13 cellular contexts compared by ENCODE assay signal in the genomic region with DNA sequence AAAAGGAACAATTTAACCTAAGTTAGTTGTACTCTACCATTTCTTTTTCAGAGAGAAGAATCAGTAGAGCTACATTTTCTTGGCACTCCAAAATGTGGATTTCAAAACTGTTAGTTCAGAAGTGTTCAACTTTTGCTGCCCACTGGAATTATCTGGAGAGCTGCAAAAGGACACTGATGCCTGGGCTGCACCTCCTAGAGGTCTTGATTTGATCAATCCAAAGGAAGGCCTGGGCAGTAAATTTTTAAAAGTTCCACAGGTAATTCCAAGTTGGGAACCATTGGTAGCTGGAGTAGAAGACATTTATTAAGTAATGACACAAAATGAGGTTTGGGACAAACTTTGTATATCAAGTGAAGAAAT.
A peak's percentile ranks its signal among the peaks of the same experiment; 100 is the strongest.
DNase-seq lines count a peak whose midpoint lies in the region; ATAC-seq and TF ChIP-seq lines count a peak whose summit lies in the region.
"Had no signal": no experiment of that assay in that cellular context is flagged by ENCODE, and none has a peak within 500 bp of the region (broad histone marks: within the 10 kb centered on the region; RNA-seq: fewer than 3 reads in every experiment).

No MANE protein-coding gene starts in this region.

- no peak overlapping the region for H3K14ac ChIP-seq in trophoblast cell (ENCODE audit: low read length)

- peaks cover 4% of the 10 kb centered on the region; the same call in 1 of the 2 replicates for H3K9me3 ChIP-seq in HUES48 (ENCODE audit: control insufficient read depth, insufficient read depth, low read length)
- peaks cover 34% of the 10 kb centered on the region for H3K9me3 ChIP-seq in endodermal cell (ENCODE audit: control insufficient read depth, low read length)
- no peaks in the 10 kb centered on the region for H3K9me3 ChIP-seq in trophoblast cell (ENCODE audit: insufficient read depth, low read depth, low read length)
- H3K9me3 ChIP-seq: BE2C, HAP-1 had no signal

- H3K4me1 ChIP-seq in HUES48 (ENCODE audit: control insufficient read depth, insufficient read depth, low read length) (no peaks in the 10 kb centered on the region), endodermal cell (ENCODE audit: control insufficient read depth, insufficient read depth, low read length) (peaks cover 2% of the 10 kb centered on the region), trophoblast cell (ENCODE audit: control insufficient read depth in 1 of 2, insufficient read depth in 2 of 2, low read length in 2 of 2) (no peaks in the 10 kb centered on the region)
- H3K4me1 ChIP-seq: BE2C had no signal

- peaks cover 15% of the 10 kb centered on the region for H3K9me3 Mint-ChIP-seq in endodermal cell

- no peak overlapping the region for H2BK5ac ChIP-seq in trophoblast cell (ENCODE audit: low read depth, low read length, poor library complexity)

- no peak overlapping the region for H2BK12ac ChIP-seq in trophoblast cell (ENCODE audit: low read length)

- peaks cover 2% of the 10 kb centered on the region for H3K79me2 ChIP-seq in trophoblast cell (ENCODE audit: control insufficient read depth, insufficient read depth, low read length, poor library complexity)

- H3K9ac ChIP-seq in HUES48 (ENCODE audit: low read depth, low read length) (no peak overlapping the region), endodermal cell (ENCODE audit: extremely low read depth, low read length, poor library complexity, severe bottlenecking) (peak overlapping the region; percentile 13), trophoblast cell (ENCODE audit: low read length) (no peak overlapping the region)

- H3K27me3 Mint-ChIP-seq in endodermal cell (ENCODE audit: insufficient read depth), result peaks cover 2% of the 10 kb centered on the region
- H3K27me3 Mint-ChIP-seq: CD4-positive, alpha-beta memory T cell had no signal

- ATAC-seq in left ventricle myocardium superior, result peak; percentile 59

- no peak overlapping the region for H3K4me3 Mint-ChIP-seq in endodermal cell
- H3K4me3 Mint-ChIP-seq: CD4-positive, alpha-beta memory T cell had no signal

- peak overlapping the region; percentile 84 for H3K27ac Mint-ChIP-seq in endodermal cell
- H3K27ac Mint-ChIP-seq: CD4-positive, alpha-beta memory T cell had no signal

- H4K12ac ChIP-seq in trophoblast cell (ENCODE audit: low read depth, low read length), result no peak overlapping the region

- H3K36me3 Mint-ChIP-seq in endodermal cell (ENCODE audit: low read depth), result peaks cover 6% of the 10 kb centered on the region

- peak overlapping the region; percentile 57 for H3K27ac ChIP-seq in HUES48 (ENCODE audit: low read depth, low read length)
- H3K27ac ChIP-seq in endodermal cell (ENCODE audit: low read depth, low read length), result no peak overlapping the region
- no peak overlapping the region for H3K27ac ChIP-seq in trophoblast cell (ENCODE audit: low read depth, low read length)
- H3K27ac ChIP-seq: C4-2B had no signal

- no peak overlapping the region for H2AFZ ChIP-seq in trophoblast cell (ENCODE audit: insufficient read depth, low read length, poor library complexity)

- no peak overlapping the region for H4K91ac ChIP-seq in trophoblast cell (ENCODE audit: low read depth, low read length)

- H3K4me3 ChIP-seq in HUES48 (ENCODE audit: low read depth, low read length), result no peak overlapping the region
- H3K4me3 ChIP-seq in endodermal cell (ENCODE audit: low read length), result no peak overlapping the region
- no peak overlapping the region for H3K4me3 ChIP-seq in trophoblast cell (ENCODE audit: low read depth, low read length)
- H3K4me3 ChIP-seq: HAP-1 had no signal

- H3K36me3 ChIP-seq in HUES48 (ENCODE audit: control insufficient read depth, insufficient read depth, low read length) (no peaks in the 10 kb centered on the region), endodermal cell (ENCODE audit: control insufficient read depth, insufficient read depth, low read length) (no peaks in the 10 kb centered on the region), trophoblast cell (ENCODE audit: control insufficient read depth in 1 of 2, insufficient read depth in 2 of 2, low read length in 2 of 2) (no peaks in the 10 kb centered on the region)
- H3K36me3 ChIP-seq: BE2C, HAP-1 had no signal

- no peak overlapping the region for H3K18ac ChIP-seq in trophoblast cell (ENCODE audit: low read length)

- no peak for TF ChIP-seq CTCF in endodermal cell (conservative IDR thresholded peaks at IDR 0.05)

- peak overlapping the region; percentile 62 for H2BK120ac ChIP-seq in trophoblast cell (ENCODE audit: insufficient read depth, low read length, poor library complexity)

- H3K27me3 ChIP-seq in HUES48 (ENCODE audit: control insufficient read depth, insufficient read depth, low read length) (no peaks in the 10 kb centered on the region), endodermal cell (ENCODE audit: control insufficient read depth, insufficient read depth, low read length, poor library complexity, severe bottlenecking) (no peaks in the 10 kb centered on the region), trophoblast cell (ENCODE audit: insufficient read depth, low read length) (no peaks in the 10 kb centered on the region)
- H3K27me3 ChIP-seq: BE2C had no signal

- intact Hi-C loops in left ventricle myocardium superior (cut with micrococcal nuclease), result no loop called here

- peaks cover 14% of the 10 kb centered on the region for H3K79me1 ChIP-seq in trophoblast cell (ENCODE audit: low read length)

- no peak overlapping the region for H3K23ac ChIP-seq in trophoblast cell (ENCODE audit: low read length)

- H3K4ac ChIP-seq in trophoblast cell (ENCODE audit: low read depth, low read length), result no peak overlapping the region

- H3K4me1 Mint-ChIP-seq in endodermal cell, result peaks cover 28% of the 10 kb centered on the region

- no peak overlapping the region for H4K8ac ChIP-seq in trophoblast cell (ENCODE audit: low read depth, low read length)

- no peak overlapping the region for H2AK5ac ChIP-seq in trophoblast cell (ENCODE audit: low read length)

- no peak overlapping the region for H3K4me2 ChIP-seq in trophoblast cell (ENCODE audit: low read length)

- DNase-seq in endodermal cell, result no peak
- DNase-seq in left ventricle myocardium superior, result no peak
- no peak for DNase-seq in trophoblast cell
- DNase-seq in globus pallidus (ENCODE audit: low spot score), result no peak
- no peak for DNase-seq in NCI-H524 (lab: John Stamatoyannopoulos, UW)
- no peak for DNase-seq in OCI-M2 (lab: John Stamatoyannopoulos, UW; ENCODE audit: unreplicated experiment)
- DNase-seq: BE2C; CD4-positive, alpha-beta memory T cell; DND-41; GDM1 had no signal
